20 cellular contexts compared by ENCODE assay signal in the genomic region with DNA sequence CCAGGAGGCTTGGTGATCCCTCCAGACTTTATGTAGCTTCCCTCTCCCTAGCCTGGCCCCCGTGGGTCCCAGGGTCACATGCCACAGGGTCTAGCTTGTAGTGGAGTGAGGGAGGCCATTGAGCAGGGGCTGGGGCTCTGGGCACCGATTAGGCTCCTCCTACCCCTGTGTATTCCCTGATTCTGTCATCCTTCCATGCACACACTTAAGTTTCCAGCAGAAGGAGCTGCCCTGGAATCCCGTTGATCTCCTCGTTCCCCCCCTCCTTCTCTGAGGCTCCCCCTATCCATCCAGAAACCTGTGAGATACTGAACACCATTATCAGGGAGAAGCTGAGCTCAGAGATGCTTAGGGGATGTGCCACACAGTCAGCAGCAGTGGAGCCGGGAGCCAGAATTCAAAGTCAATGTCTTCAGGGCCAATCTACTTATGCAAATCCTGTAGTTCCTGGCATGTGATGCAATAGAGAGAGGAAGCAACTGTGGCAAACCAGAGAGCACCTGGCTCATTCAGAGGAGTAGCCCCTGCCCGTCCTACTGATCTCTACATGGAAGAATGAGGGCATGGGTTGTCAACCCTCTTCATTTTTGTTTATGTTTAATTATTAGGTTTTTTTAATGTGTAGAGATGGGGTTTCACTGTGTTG. TPM values are rescaled to one million over a fixed set of nuclear protein-coding genes. Genes with fewer than 3 reads are reported as not detected.
DNase-seq lines count a peak whose midpoint lies in the region; ATAC-seq and TF ChIP-seq lines count a peak whose summit lies in the region.
"Had no signal": no experiment of that assay in that cellular context is flagged by ENCODE, and none has a peak within 500 bp of the region (broad histone marks: within the 10 kb centered on the region; RNA-seq: fewer than 3 reads in every experiment).

No MANE protein-coding gene starts in this region.

- H3F3A ChIP-seq in GM23248 (ENCODE audit: insufficient read depth), result 0 out of 2 replicates have a peak, but pooled peaks cover 9% of the 10 kb centered on the region

- H3K36me3 Mint-ChIP-seq in brain, result no peaks in the 10 kb centered on the region
- H3K36me3 Mint-ChIP-seq in nephron progenitor cell (ENCODE audit: low read depth), result no peaks in the 10 kb centered on the region
- no peaks in the 10 kb centered on the region for H3K36me3 Mint-ChIP-seq in stimulated activated effector memory CD8-positive, alpha-beta T cell treated with anti-CD3 and anti-CD28 coated beads, Interleukin-12 subunit alpha, Interleukin-12 subunit beta, amount 100 ng/mL, for 72 hours

- no peaks in the 10 kb centered on the region for H3K36me3 ChIP-seq in GM23248 (ENCODE audit: low read depth)
- H3K36me3 ChIP-seq: cardiac muscle cell, ovary, thyroid gland had no signal

- H3K4me3 Mint-ChIP-seq in brain, result peak overlapping the region in 1 of 5 experiments; percentile 28
- no peak overlapping the region for H3K4me3 Mint-ChIP-seq in nephron progenitor cell
- H3K4me3 Mint-ChIP-seq in stimulated activated effector memory CD8-positive, alpha-beta T cell treated with anti-CD3 and anti-CD28 coated beads, Interleukin-12 subunit alpha, Interleukin-12 subunit beta, amount 100 ng/mL, for 72 hours, result no peak overlapping the region
- H3K4me3 Mint-ChIP-seq: activated naive CD8-positive, alpha-beta T cell treated with anti-CD3 and anti-CD28 coated beads, Interleukin-2, amount 50 U/mL, for 24 hours had no signal

- H3K9me3 ChIP-seq in GM23248 (ENCODE audit: low read depth), result no peaks in the 10 kb centered on the region
- H3K9me3 ChIP-seq: ovary, thyroid gland had no signal

- no peak overlapping the region for H2AFZ ChIP-seq in GM23248

- H3K4me2 ChIP-seq in GM23248 (ENCODE audit: unreplicated experiment), result no peak overlapping the region

- ATAC-seq in HG02852 (IDR thresholded peaks at IDR 0.05; ENCODE audit: unreplicated experiment), result no peak
- ATAC-seq in stimulated activated effector memory CD8-positive, alpha-beta T cell treated with anti-CD3 and anti-CD28 coated beads, Interleukin-12 subunit alpha, Interleukin-12 subunit beta, amount 100 ng/mL, for 72 hours, result no peak
- ATAC-seq: activated naive CD8-positive, alpha-beta T cell treated with anti-CD3 and anti-CD28 coated beads, Interleukin-2, amount 50 U/mL, for 24 hours; left lobe of liver had no signal

- peaks cover 15% of the 10 kb centered on the region for H3K27me3 Mint-ChIP-seq in brain
- peaks cover 11% of the 10 kb centered on the region for H3K27me3 Mint-ChIP-seq in nephron progenitor cell (ENCODE audit: low read depth, poor library complexity)

- peaks cover 70% of the 10 kb centered on the region for H3K4me1 Mint-ChIP-seq in brain
- H3K4me1 Mint-ChIP-seq in nephron progenitor cell, result peaks cover 50% of the 10 kb centered on the region
- no peaks in the 10 kb centered on the region for H3K4me1 Mint-ChIP-seq in stimulated activated effector memory CD8-positive, alpha-beta T cell treated with anti-CD3 and anti-CD28 coated beads, Interleukin-12 subunit alpha, Interleukin-12 subunit beta, amount 100 ng/mL, for 72 hours
- H3K4me1 Mint-ChIP-seq: activated naive CD8-positive, alpha-beta T cell treated with anti-CD3 and anti-CD28 coated beads, Interleukin-2, amount 50 U/mL, for 24 hours had no signal

- no peaks in the 10 kb centered on the region for H3K79me2 ChIP-seq in GM23248 (ENCODE audit: insufficient read depth)

- peak overlapping the region; percentile 49 for H3K27ac ChIP-seq in GM23248
- H3K27ac ChIP-seq: cardiac muscle cell, ovary, thyroid gland had no signal

- DNase-seq in GM23248 (peak; percentile 22), NCI-H526 treated with DMSO at 0.1 percent for 48 hours (lab: John Stamatoyannopoulos, UW) (peak; percentile 62), nephron progenitor cell (peak; percentile 27)
- DNase-seq in stimulated activated CD4-positive, alpha-beta T cell treated with anti-CD3 and anti-CD28 coated beads, Interleukin-2, amount 100 ng/mL, for 24 hours, result no peak
- DNase-seq in activated CD4-positive, CD25-positive, alpha-beta regulatory T cell treated with anti-CD3 and anti-CD28 coated beads, Interleukin-2, amount 50 U/mL, for 72 hours, result no peak
- no peak for DNase-seq in stimulated activated effector memory CD8-positive, alpha-beta T cell treated with anti-CD3 and anti-CD28 coated beads, Interleukin-12 subunit alpha, Interleukin-12 subunit beta, amount 100 ng/mL, for 72 hours (ENCODE audit: low spot score in 2 of 2)
- DNase-seq: activated CD4-positive, alpha-beta T cell treated with anti-CD3 and anti-CD28 coated beads for 4 hours; activated naive CD8-positive, alpha-beta T cell treated with anti-CD3 and anti-CD28 coated beads, Interleukin-2, amount 50 U/mL, for 24 hours; NCI-H146; NCI-H2227 treated with DMSO at 0.1 percent for 48 hours; ovary; stimulated activated naive CD4-positive, alpha-beta T cell treated with Interleukin-2 at 50 U/mL for 16 hours; thyroid gland had no signal

- H3K4me1 ChIP-seq in GM23248 (ENCODE audit: insufficient read depth), result peaks cover 22% of the 10 kb centered on the region

- 52 to 56% methylated on average over 6 of the region's 6 CpGs for WGBS in GM23248 (ENCODE audit: low coverage in 1 of 2, low lambda C conversion rate in 2 of 2, missing lambda C conversion rate in 2 of 2), 2 experiments

- H3K4me3 ChIP-seq in GM23248, result no peak overlapping the region
- H3K4me3 ChIP-seq: cardiac muscle cell, ovary, thyroid gland had no signal

- no peaks in the 10 kb centered on the region for H3K27me3 ChIP-seq in GM23248 (replicated peaks; ENCODE audit: insufficient read depth)
- H3K27me3 ChIP-seq: cardiac muscle cell, ovary, thyroid gland had no signal

- in situ Hi-C loops in GM23248 (cut with MboI), result no loop called here

- TF ChIP-seq CTCF in brain (conservative IDR thresholded peaks at IDR 0.05), result no peak
- TF ChIP-seq CTCF in nephron progenitor cell (IDR thresholded peaks at IDR 0.05), result no peak

- H3K27ac Mint-ChIP-seq in brain (peak overlapping the region; percentile 54 to 93 (median 85)), nephron progenitor cell (no peak overlapping the region)
- H3K27ac Mint-ChIP-seq in stimulated activated effector memory CD8-positive, alpha-beta T cell treated with anti-CD3 and anti-CD28 coated beads, Interleukin-12 subunit alpha, Interleukin-12 subunit beta, amount 100 ng/mL, for 72 hours, result no peak overlapping the region
- H3K27ac Mint-ChIP-seq: activated naive CD8-positive, alpha-beta T cell treated with anti-CD3 and anti-CD28 coated beads, Interleukin-2, amount 50 U/mL, for 24 hours had no signal

- no peaks in the 10 kb centered on the region for H3K9me2 ChIP-seq in GM23248 (ENCODE audit: insufficient read depth)

- peak overlapping the region; percentile 32 for H3K9ac ChIP-seq in GM23248

- no peaks in the 10 kb centered on the region for H4K20me1 ChIP-seq in GM23248 (ENCODE audit: insufficient read depth)

- H3K9me3 Mint-ChIP-seq in brain (peaks cover 0 to 3% (median 0%) of the 10 kb centered on the region in 5 experiments), nephron progenitor cell (no peaks in the 10 kb centered on the region)
- H3K9me3 Mint-ChIP-seq in stimulated activated effector memory CD8-positive, alpha-beta T cell treated with anti-CD3 and anti-CD28 coated beads, Interleukin-12 subunit alpha, Interleukin-12 subunit beta, amount 100 ng/mL, for 72 hours, result no peaks in the 10 kb centered on the region
- H3K9me3 Mint-ChIP-seq: activated naive CD8-positive, alpha-beta T cell treated with anti-CD3 and anti-CD28 coated beads, Interleukin-2, amount 50 U/mL, for 24 hours had no signal

RNA-seq across cellular contexts. Expression of a gene that starts 17.3 kb away (rescaled TPM):
- not detected in 2 replicates for total RNA-seq in GM23248 (2014; rRNA removed; shearing (Covaris generic))
- not detected in 2 replicates for polyA plus RNA-seq in GM23248 (2016; fragmentation: Nextera tagmentation; extraction: Ambion mirVana)
- polyA plus RNA-seq in brain (ENCODE audit: insufficient read depth, low read depth, low replicate concordance), result 0.46 TPM
- total RNA-seq: dermis microvascular lymphatic vessel endothelial cell, HT1080, left lobe of liver, mononuclear cell had no signal

RNA-seq across cellular contexts. Expression of a gene that starts 50.8 kb away (rescaled TPM):
- not detected in 2 replicates for total RNA-seq in GM23248 (2014; rRNA removed; shearing (Covaris generic))
- polyA plus RNA-seq in GM23248 (2016; fragmentation: Nextera tagmentation; extraction: Ambion mirVana) (0.22 TPM in 1 of 2 replicates, not detected in the other), brain (ENCODE audit: insufficient read depth, low read depth, low replicate concordance) (1.1 TPM)
- total RNA-seq: HT1080, left lobe of liver, mononuclear cell, thyroid gland had no signal

Comparison
In these comparisons a context has a peak if more than half of its experiments do, and no peak if none do; other contexts are left out.
1. DNase-seq: peak in GM23248 (single experiment), NCI-H526 treated with DMSO at 0.1 percent for 48 hours (single experiment) and nephron progenitor cell (single experiment); none in stimulated activated CD4-positive, alpha-beta T cell treated with anti-CD3 and anti-CD28 coated beads, Interleukin-2, amount 100 ng/mL, for 24 hours (0 of 2), activated CD4-positive, CD25-positive, alpha-beta regulatory T cell treated with anti-CD3 and anti-CD28 coated beads, Interleukin-2, amount 50 U/mL, for 72 hours (single experiment) and stimulated activated effector memory CD8-positive, alpha-beta T cell treated with anti-CD3 and anti-CD28 coated beads, Interleukin-12 subunit alpha, Interleukin-12 subunit beta, amount 100 ng/mL, for 72 hours (0 of 2).
2. H3K27ac Mint-ChIP-seq: peak in brain (5 of 5); none in nephron progenitor cell (single experiment) and stimulated activated effector memory CD8-positive, alpha-beta T cell treated with anti-CD3 and anti-CD28 coated beads, Interleukin-12 subunit alpha, Interleukin-12 subunit beta, amount 100 ng/mL, for 72 hours (single experiment).